In genomic region chr12:66187822-66188221, GRCh38 we compare ENCODE assay signal across 17 cellular contexts. TPM values are rescaled to one million over a fixed set of nuclear protein-coding genes. Genes with fewer than 3 reads are reported as not detected.
A peak's percentile ranks its signal among the peaks of the same experiment; 100 is the strongest.
DNase-seq lines count a peak whose midpoint lies in the region; ATAC-seq and TF ChIP-seq lines count a peak whose summit lies in the region.
"Had no signal": no experiment of that assay in that cellular context is flagged by ENCODE, and none has a peak within 500 bp of the region (broad histone marks: within the 10 kb centered on the region; RNA-seq: fewer than 3 reads in every experiment).

No MANE protein-coding gene starts in this region.

- H3K4me3 Mint-ChIP-seq in activated naive CD8-positive, alpha-beta T cell = peak overlapping the region; percentile 85
- no peak overlapping the region for H3K4me3 Mint-ChIP-seq in activated naive CD8-positive, alpha-beta T cell treated with anti-CD3 and anti-CD28 coated beads, Interleukin-2, amount 50 U/mL, for 24 hours
- peak overlapping the region in 2 of 3 donors; percentile 74 to 84 for H3K4me3 Mint-ChIP-seq in T-cell

- H3K27ac ChIP-seq in lower lobe of right lung = peak overlapping the region; percentile 95
- H3K27ac ChIP-seq in upper lobe of left lung = peak overlapping the region; percentile 92 to 99 (median 96)
- H3K27ac ChIP-seq in testis = no peak overlapping the region
- H3K27ac ChIP-seq: RWPE1 had no signal

- TF ChIP-seq POLR2A in upper lobe of left lung (IDR thresholded peaks at IDR 0.05) (peak in 1 of 4 donors; percentile 8), testis (IDR thresholded peaks at IDR 0.05) (no peak)

- H3K4me1 Mint-ChIP-seq in activated naive CD8-positive, alpha-beta T cell (ENCODE audit: low read depth) = peaks cover 3% of the 10 kb centered on the region
- peaks cover 13% of the 10 kb centered on the region for H3K4me1 Mint-ChIP-seq in activated naive CD8-positive, alpha-beta T cell treated with anti-CD3 and anti-CD28 coated beads, Interleukin-2, amount 50 U/mL, for 24 hours
- H3K4me1 Mint-ChIP-seq in T-cell = peaks cover 7 to 13% (median 11%) of the 10 kb centered on the region in 3 donors

- WGBS in upper lobe of left lung, 2 donors = 76 to 87% methylated on average over 4 of the region's 4 CpGs
- 76 to 85% methylated on average over 4 of the region's 4 CpGs for WGBS in testis, 2 donors

- peaks cover 10% of the 10 kb centered on the region for H3K36me3 Mint-ChIP-seq in activated naive CD8-positive, alpha-beta T cell
- peaks cover 4% of the 10 kb centered on the region for H3K36me3 Mint-ChIP-seq in activated naive CD8-positive, alpha-beta T cell treated with anti-CD3 and anti-CD28 coated beads, Interleukin-2, amount 50 U/mL, for 24 hours (ENCODE audit: low read depth)
- H3K36me3 Mint-ChIP-seq in T-cell = peaks cover 5% of the 10 kb centered on the region

- no peaks in the 10 kb centered on the region for H3K27me3 ChIP-seq in lower lobe of right lung (ENCODE audit: low read depth)
- H3K27me3 ChIP-seq in upper lobe of left lung = no peaks in the 10 kb centered on the region
- no peaks in the 10 kb centered on the region for H3K27me3 ChIP-seq in testis

- H3K36me3 ChIP-seq in lower lobe of right lung = no peaks in the 10 kb centered on the region
- no peaks in the 10 kb centered on the region for H3K36me3 ChIP-seq in upper lobe of left lung
- H3K36me3 ChIP-seq in testis (ENCODE audit: low read depth, missing control alignments) = no peaks in the 10 kb centered on the region

- POLR2A ChIA-PET in T-cell (lab: Charles Lee) = no interaction called here

- CTCF ChIA-PET in T-cell (lab: Charles Lee) = no interaction called here

- ATAC-seq in activated naive CD8-positive, alpha-beta T cell treated with anti-CD3 and anti-CD28 coated beads, Interleukin-2, amount 50 U/mL, for 24 hours = no peak
- ATAC-seq in T-cell (replicated peaks in 1 of 4) (no peak), lower lobe of right lung (no peak), upper lobe of left lung (ENCODE audit: low FRiP score in 2 of 2) (peak in 1 of 2 donors; percentile 7)
- ATAC-seq: HCT116 had no signal

- DNase-seq in activated naive CD8-positive, alpha-beta T cell treated with anti-CD3 and anti-CD28 coated beads, Interleukin-2, amount 50 U/mL, for 24 hours = no peak
- DNase-seq in T-cell (no peak), lower lobe of right lung (no peak), upper lobe of left lung (no peak), testis (no peak), DMS79 (lab: John Stamatoyannopoulos, UW) (no peak)
- DNase-seq in stimulated activated CD4-positive, alpha-beta T cell treated with anti-CD3 and anti-CD28 coated beads, Interleukin-4, amount 100 ng/mL, for 4 hours = no peak
- DNase-seq: activated CD8-positive, alpha-beta memory T cell treated with anti-CD3 and anti-CD28 coated beads for 24 hours; activated effector memory CD4-positive, alpha-beta T cell treated with anti-CD3 and anti-CD28 coated beads, Interleukin-2, amount 50 U/mL, for 16 hours; hypothalamus; kidney glomerular epithelial cell; midbrain; NCI-H187 had no signal

- TF ChIP-seq EP300 in upper lobe of left lung (IDR thresholded peaks at IDR 0.05) = no peak

- peaks cover 6% of the 10 kb centered on the region for H3K9me3 Mint-ChIP-seq in activated naive CD8-positive, alpha-beta T cell (ENCODE audit: low read depth)
- peaks cover 7% of the 10 kb centered on the region for H3K9me3 Mint-ChIP-seq in activated naive CD8-positive, alpha-beta T cell treated with anti-CD3 and anti-CD28 coated beads, Interleukin-2, amount 50 U/mL, for 24 hours
- H3K9me3 Mint-ChIP-seq in T-cell = peaks cover 0 to 7% (median 6%) of the 10 kb centered on the region in 3 donors

- TF ChIP-seq CTCF in lower lobe of right lung (IDR thresholded peaks at IDR 0.05) (no peak), upper lobe of left lung (IDR thresholded peaks at IDR 0.05) (no peak), testis (IDR thresholded peaks at IDR 0.05) (no peak)

- no peak overlapping the region for H3K27ac Mint-ChIP-seq in activated naive CD8-positive, alpha-beta T cell
- no peak overlapping the region for H3K27ac Mint-ChIP-seq in activated naive CD8-positive, alpha-beta T cell treated with anti-CD3 and anti-CD28 coated beads, Interleukin-2, amount 50 U/mL, for 24 hours
- H3K27ac Mint-ChIP-seq in T-cell = no peak overlapping the region

- intact Hi-C loops in lower lobe of right lung (cut with DNase I) (no loop called here), testis (cut with DNase I; ENCODE audit: low total_unique reads) (no loop called here)

- H3K9me3 ChIP-seq in lower lobe of right lung = no peaks in the 10 kb centered on the region
- H3K9me3 ChIP-seq in upper lobe of left lung = no peaks in the 10 kb centered on the region
- H3K9me3 ChIP-seq in testis = no peaks in the 10 kb centered on the region

- no peak overlapping the region for H3K4me3 ChIP-seq in lower lobe of right lung
- no peak overlapping the region for H3K4me3 ChIP-seq in upper lobe of left lung
- H3K4me3 ChIP-seq in testis = no peak overlapping the region

- H3K4me1 ChIP-seq in lower lobe of right lung = peaks cover 20% of the 10 kb centered on the region
- peaks cover 16 to 33% (median 20%) of the 10 kb centered on the region in 4 donors for H3K4me1 ChIP-seq in upper lobe of left lung
- peaks cover 5% of the 10 kb centered on the region for H3K4me1 ChIP-seq in testis

- H3K27me3 Mint-ChIP-seq in activated naive CD8-positive, alpha-beta T cell = peaks cover 57% of the 10 kb centered on the region
- H3K27me3 Mint-ChIP-seq in activated naive CD8-positive, alpha-beta T cell treated with anti-CD3 and anti-CD28 coated beads, Interleukin-2, amount 50 U/mL, for 24 hours = peaks cover 64% of the 10 kb centered on the region
- peaks cover 61 to 64% of the 10 kb centered on the region in 2 donors for H3K27me3 Mint-ChIP-seq in T-cell

RNA-seq across cellular contexts. Expression of gene IRAK3, which starts 1.2 kb away (rescaled TPM):
- total RNA-seq in T-cell = 1 to 10 TPM in 1 of 5 donors, under 1 TPM in 4; 0.16 to 1.0 (median 0.39) TPM
- 50.7 TPM for total RNA-seq in lower lobe of right lung
- 10 to 100 TPM; 33.8 to 65.0 (median 39.7) TPM for total RNA-seq in upper lobe of left lung
- 1 to 10 TPM; 6.1 to 7.0 TPM for total RNA-seq in testis
- polyA plus RNA-seq in testis (ENCODE audit: insufficient read depth, low read depth, low replicate concordance) = 3.1 TPM
- total RNA-seq: G401 had no signal

RNA-seq across cellular contexts. Expression of gene TMBIM4, which starts 18.0 kb away (rescaled TPM):
- total RNA-seq in T-cell (10 to 100 TPM; 44.7 to 90.0 (median 76.7) TPM), lower lobe of right lung (174 TPM), upper lobe of left lung (100 to 1,000 TPM in 3 of 6 donors, 10 to 100 TPM in 3; 19.9 to 168 (median 114) TPM), testis (100 to 1,000 TPM; 175 to 205 TPM)
- 462 TPM for polyA plus RNA-seq in testis (ENCODE audit: insufficient read depth, low read depth, low replicate concordance)

RNA-seq across cellular contexts. Expression of gene LLPH, which starts 57.3 kb away (rescaled TPM):
- total RNA-seq in T-cell = 10 to 100 TPM; 16.6 to 24.3 (median 22.3) TPM
- 19.3 TPM for total RNA-seq in lower lobe of right lung
- 10 to 100 TPM in 2 of 6 donors, 1 to 10 TPM in 4; 2.1 to 18.5 (median 5.9) TPM for total RNA-seq in upper lobe of left lung
- 10 to 100 TPM; 12.9 to 17.3 TPM for total RNA-seq in testis
- 36.5 TPM for polyA plus RNA-seq in testis (ENCODE audit: insufficient read depth, low read depth, low replicate concordance)

Comparison
In these comparisons a context has a peak if more than half of its experiments do, and no peak if none do; other contexts are left out.
1. H3K27ac ChIP-seq: peak in lower lobe of right lung (single experiment) and upper lobe of left lung (4 of 4); none in testis (0 of 2).